2 cellular contexts compared by ENCODE assay signal in genomic region chr15:52624262-52624661, GRCh38.
TF ChIP-seq lines count a peak whose summit lies in the region.

No MANE protein-coding gene starts in this region.

TF ChIP-seq in A549, 52 proteins besides CTCF, POLR2A, EP300 and RAD21:
- TF ChIP-seq HDAC2 (IDR thresholded peaks at IDR 0.05) (no peak), NR3C1 (IDR thresholded peaks at IDR 0.05) (no peak), RNF2 (IDR thresholded peaks at IDR 0.05; ENCODE audit: borderline replicate concordance, low read depth) (no peak), SREBF2 (IDR thresholded peaks at IDR 0.05) (no peak), HEYL (CRISPR knock-in tag; IDR thresholded peaks at IDR 0.05) (no peak), REST (IDR thresholded peaks at IDR 0.05) (no peak), FOSL2 (IDR thresholded peaks at IDR 0.05) (no peak), FOSL2 (CRISPR knock-in tag; IDR thresholded peaks at IDR 0.05) (no peak), ZFP36 (IDR thresholded peaks at IDR 0.05; ENCODE audit: borderline replicate concordance, partially characterized antibody) (no peak), HOXB5 (CRISPR knock-in tag; IDR thresholded peaks at IDR 0.05) (no peak), MAFK (IDR thresholded peaks at IDR 0.05; ENCODE audit: partially characterized antibody) (no peak), RCOR1 (IDR thresholded peaks at IDR 0.05; ENCODE audit: low read depth, low read length) (no peak), CBX8 (IDR thresholded peaks at IDR 0.05) (no peak)
- TF ChIP-seq, protein P1, sequence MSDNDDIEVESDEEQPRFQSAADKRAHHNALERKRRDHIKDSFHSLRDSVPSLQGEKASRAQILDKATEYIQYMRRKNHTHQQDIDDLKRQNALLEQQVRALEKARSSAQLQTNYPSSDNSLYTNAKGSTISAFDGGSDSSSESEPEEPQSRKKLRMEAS (IDR thresholded peaks at IDR 0.05): no peak
- TF ChIP-seq, protein P2, sequence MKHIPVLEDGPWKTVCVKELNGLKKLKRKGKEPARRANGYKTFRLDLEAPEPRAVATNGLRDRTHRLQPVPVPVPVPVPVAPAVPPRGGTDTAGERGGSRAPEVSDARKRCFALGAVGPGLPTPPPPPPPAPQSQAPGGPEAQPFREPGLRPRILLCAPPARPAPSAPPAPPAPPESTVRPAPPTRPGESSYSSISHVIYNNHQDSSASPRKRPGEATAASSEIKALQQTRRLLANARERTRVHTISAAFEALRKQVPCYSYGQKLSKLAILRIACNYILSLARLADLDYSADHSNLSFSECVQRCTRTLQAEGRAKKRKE (CRISPR knock-in tag; IDR thresholded peaks at IDR 0.05; ENCODE audit: low read depth): no peak
TF ChIP-seq in A549: peak in this region for 0.

TF ChIP-seq in HepG2, 621 proteins besides CTCF, POLR2A, EP300 and RAD21:
- TF ChIP-seq HNF4A (CRISPR knock-in tag; IDR thresholded peaks at IDR 0.05): 0 out of 2 replicates have a peak, but pooled peaks have one; percentile 10
- TF ChIP-seq ZNF652 (CRISPR knock-in tag; IDR thresholded peaks at IDR 0.05; ENCODE audit: borderline replicate concordance, low read depth): 0 out of 2 replicates have a peak, but pooled peaks have one; percentile 29
- TF ChIP-seq FOXC1 (CRISPR knock-in tag; IDR thresholded peaks at IDR 0.05; ENCODE audit: borderline replicate concordance): no peak
- TF ChIP-seq, protein P3, sequence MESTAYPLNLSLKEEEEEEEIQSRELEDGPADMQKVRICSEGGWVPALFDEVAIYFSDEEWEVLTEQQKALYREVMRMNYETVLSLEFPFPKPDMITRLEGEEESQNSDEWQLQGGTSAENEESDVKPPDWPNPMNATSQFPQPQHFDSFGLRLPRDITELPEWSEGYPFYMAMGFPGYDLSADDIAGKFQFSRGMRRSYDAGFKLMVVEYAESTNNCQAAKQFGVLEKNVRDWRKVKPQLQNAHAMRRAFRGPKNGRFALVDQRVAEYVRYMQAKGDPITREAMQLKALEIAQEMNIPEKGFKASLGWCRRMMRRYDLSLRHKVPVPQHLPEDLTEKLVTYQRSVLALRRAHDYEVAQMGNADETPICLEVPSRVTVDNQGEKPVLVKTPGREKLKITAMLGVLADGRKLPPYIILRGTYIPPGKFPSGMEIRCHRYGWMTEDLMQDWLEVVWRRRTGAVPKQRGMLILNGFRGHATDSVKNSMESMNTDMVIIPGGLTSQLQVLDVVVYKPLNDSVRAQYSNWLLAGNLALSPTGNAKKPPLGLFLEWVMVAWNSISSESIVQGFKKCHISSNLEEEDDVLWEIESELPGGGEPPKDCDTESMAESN (CRISPR knock-in tag; conservative IDR thresholded peaks at IDR 0.05): no peak
- TF ChIP-seq YEATS4 (CRISPR knock-in tag; IDR thresholded peaks at IDR 0.05; ENCODE audit: borderline replicate concordance): no peak
TF ChIP-seq in HepG2: peak in this region for 2.
